ENCODE assay signal across 1 cellular context in the genomic region with DNA sequence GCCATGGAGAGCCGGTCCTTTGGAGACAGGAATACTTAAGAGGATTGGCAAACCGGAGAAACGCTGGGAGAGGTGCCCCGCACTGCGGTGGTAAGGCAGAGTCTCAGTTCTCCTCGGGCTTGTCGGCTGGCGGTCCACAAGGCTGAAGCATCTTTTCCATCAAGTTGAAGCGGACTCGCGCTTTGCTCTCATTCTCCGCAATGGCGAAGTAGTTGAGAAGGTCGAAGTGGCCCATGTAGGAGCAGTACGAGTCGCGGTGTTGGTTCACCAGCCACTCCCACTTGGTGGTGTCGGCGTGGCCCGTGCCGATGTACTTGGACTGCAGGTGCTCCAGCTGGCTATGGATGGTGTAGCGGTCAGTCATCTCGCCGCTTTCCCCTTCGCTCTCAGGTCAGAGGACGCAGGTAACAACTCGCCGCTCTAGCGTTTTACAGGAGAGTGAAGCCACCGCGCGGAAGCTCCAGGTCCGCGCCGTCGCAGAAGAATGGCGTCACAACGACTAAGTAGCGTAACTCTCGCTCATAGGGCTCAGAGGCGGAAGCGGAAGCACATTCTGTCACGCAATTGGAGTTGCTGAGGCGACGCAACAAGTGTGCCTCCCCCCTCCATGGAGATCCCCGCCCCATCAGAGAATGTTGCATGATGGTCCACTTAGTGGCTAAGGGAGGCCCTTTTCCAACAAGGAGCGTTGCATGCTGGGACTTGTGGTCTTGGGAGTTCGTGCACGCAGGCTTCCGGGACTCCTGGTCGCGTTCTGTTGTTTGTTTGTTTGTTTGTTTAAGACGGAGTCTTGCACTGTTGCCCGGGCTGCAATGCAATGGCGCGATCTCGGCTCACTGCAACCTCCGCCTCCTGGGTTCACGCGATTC.
TF ChIP-seq lines count a peak whose summit lies in the region.

A gene (minus strand): TSS at position 440 of the 869 bp plus-strand sequence. CDS start 76 bp downstream, at position 364.

TF ChIP-seq in K562, 482 proteins besides CTCF, POLR2A, EP300 and RAD21 (continued from another document and continues in another):
- TF ChIP-seq, protein P1, sequence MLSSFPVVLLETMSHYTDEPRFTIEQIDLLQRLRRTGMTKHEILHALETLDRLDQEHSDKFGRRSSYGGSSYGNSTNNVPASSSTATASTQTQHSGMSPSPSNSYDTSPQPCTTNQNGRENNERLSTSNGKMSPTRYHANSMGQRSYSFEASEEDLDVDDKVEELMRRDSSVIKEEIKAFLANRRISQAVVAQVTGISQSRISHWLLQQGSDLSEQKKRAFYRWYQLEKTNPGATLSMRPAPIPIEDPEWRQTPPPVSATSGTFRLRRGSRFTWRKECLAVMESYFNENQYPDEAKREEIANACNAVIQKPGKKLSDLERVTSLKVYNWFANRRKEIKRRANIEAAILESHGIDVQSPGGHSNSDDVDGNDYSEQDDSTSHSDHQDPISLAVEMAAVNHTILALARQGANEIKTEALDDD (IDR thresholded peaks at IDR 0.05): no peak
- TF ChIP-seq FOS (IDR thresholded peaks at IDR 0.05; ENCODE audit: extremely low read depth, insufficient read length) (peak; percentile 84), POLR2B (IDR thresholded peaks at IDR 0.05; ENCODE audit: low read depth, partially characterized antibody) (peak; percentile 95), TAL1 (IDR thresholded peaks at IDR 0.05) (no peak), U2AF1 (optimal IDR thresholded peaks at IDR 0.05; ENCODE audit: low read depth, low read length) (no peak), RFX5 (IDR thresholded peaks at IDR 0.05; ENCODE audit: low read depth, low read length) (no peak), CBFB (CRISPR knock-in tag; IDR thresholded peaks at IDR 0.05) (peak; percentile 79; the same call in 1 of the 2 replicates), RUNX1 (IDR thresholded peaks at IDR 0.05; ENCODE audit: low read depth) (no peak), TFAM (CRISPR knock-in tag; conservative IDR thresholded peaks at IDR 0.05) (no peak), TRIM24 (IDR thresholded peaks at IDR 0.05) (no peak), SMARCB1 (IDR thresholded peaks at IDR 0.05; ENCODE audit: insufficient read length, low read depth) (no peak), ZFPM2 (CRISPR knock-in tag; IDR thresholded peaks at IDR 0.05) (no peak), ZNF699 (CRISPR knock-in tag; IDR thresholded peaks at IDR 0.05; ENCODE audit: insufficient replicate concordance) (no peak), FOXK2 (conservative IDR thresholded peaks at IDR 0.05 in 1 of 2, IDR thresholded peaks at IDR 0.05 in 1 of 2; ENCODE audit: low read depth in 2 of 2) (peak; percentile 92 to 95), CXXC5 (CRISPR knock-in tag; IDR thresholded peaks at IDR 0.05) (peak; percentile 99), TCF7 (IDR thresholded peaks at IDR 0.05; ENCODE audit: borderline replicate concordance) (peak; percentile 68; the same call in 1 of the 2 replicates), SMARCC2 (IDR thresholded peaks at IDR 0.05; ENCODE audit: low read depth) (0 out of 2 replicates have a peak, but pooled peaks have one; percentile 41), FOXJ2 (tag; IDR thresholded peaks at IDR 0.05) (peak; percentile 88), SLC30A9 (CRISPR knock-in tag; IDR thresholded peaks at IDR 0.05) (no peak), RAD51 (IDR thresholded peaks at IDR 0.05; ENCODE audit: borderline replicate concordance, low read depth) (no peak), ZFP36 (IDR thresholded peaks at IDR 0.05; ENCODE audit: low read depth, low read length, partially characterized antibody) (no peak), NFXL1 (CRISPR knock-in tag; IDR thresholded peaks at IDR 0.05) (no peak), TCFL5 (CRISPR knock-in tag; conservative IDR thresholded peaks at IDR 0.05) (no peak), KDM5B (IDR thresholded peaks at IDR 0.05; ENCODE audit: insufficient replicate concordance, low read depth, low read length) (peak; percentile 91), PHF20 (IDR thresholded peaks at IDR 0.05; ENCODE audit: partially characterized antibody) (peak; percentile 98), LCOR (CRISPR knock-in tag; IDR thresholded peaks at IDR 0.05) (0 out of 2 replicates have a peak, but pooled peaks have one; percentile 33), DACH1 (IDR thresholded peaks at IDR 0.05; ENCODE audit: partially characterized antibody) (no peak), ZNF347 (CRISPR knock-in tag; IDR thresholded peaks at IDR 0.05; ENCODE audit: low read depth) (no peak)
- TF ChIP-seq, protein P2, sequence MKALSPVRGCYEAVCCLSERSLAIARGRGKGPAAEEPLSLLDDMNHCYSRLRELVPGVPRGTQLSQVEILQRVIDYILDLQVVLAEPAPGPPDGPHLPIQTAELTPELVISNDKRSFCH (CRISPR knock-in tag; IDR thresholded peaks at IDR 0.05): no peak
- TF ChIP-seq, protein P2 (tag; IDR thresholded peaks at IDR 0.05): peak; percentile 59
- TF ChIP-seq, protein P3, sequence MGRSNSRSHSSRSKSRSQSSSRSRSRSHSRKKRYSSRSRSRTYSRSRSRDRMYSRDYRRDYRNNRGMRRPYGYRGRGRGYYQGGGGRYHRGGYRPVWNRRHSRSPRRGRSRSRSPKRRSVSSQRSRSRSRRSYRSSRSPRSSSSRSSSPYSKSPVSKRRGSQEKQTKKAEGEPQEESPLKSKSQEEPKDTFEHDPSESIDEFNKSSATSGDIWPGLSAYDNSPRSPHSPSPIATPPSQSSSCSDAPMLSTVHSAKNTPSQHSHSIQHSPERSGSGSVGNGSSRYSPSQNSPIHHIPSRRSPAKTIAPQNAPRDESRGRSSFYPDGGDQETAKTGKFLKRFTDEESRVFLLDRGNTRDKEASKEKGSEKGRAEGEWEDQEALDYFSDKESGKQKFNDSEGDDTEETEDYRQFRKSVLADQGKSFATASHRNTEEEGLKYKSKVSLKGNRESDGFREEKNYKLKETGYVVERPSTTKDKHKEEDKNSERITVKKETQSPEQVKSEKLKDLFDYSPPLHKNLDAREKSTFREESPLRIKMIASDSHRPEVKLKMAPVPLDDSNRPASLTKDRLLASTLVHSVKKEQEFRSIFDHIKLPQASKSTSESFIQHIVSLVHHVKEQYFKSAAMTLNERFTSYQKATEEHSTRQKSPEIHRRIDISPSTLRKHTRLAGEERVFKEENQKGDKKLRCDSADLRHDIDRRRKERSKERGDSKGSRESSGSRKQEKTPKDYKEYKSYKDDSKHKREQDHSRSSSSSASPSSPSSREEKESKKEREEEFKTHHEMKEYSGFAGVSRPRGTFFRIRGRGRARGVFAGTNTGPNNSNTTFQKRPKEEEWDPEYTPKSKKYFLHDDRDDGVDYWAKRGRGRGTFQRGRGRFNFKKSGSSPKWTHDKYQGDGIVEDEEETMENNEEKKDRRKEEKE (IDR thresholded peaks at IDR 0.05; ENCODE audit: borderline replicate concordance in 1 of 2, control insufficient read depth in 1 of 2, low read depth in 2 of 2, low read length in 1 of 2): no peak
- TF ChIP-seq, protein P4, sequence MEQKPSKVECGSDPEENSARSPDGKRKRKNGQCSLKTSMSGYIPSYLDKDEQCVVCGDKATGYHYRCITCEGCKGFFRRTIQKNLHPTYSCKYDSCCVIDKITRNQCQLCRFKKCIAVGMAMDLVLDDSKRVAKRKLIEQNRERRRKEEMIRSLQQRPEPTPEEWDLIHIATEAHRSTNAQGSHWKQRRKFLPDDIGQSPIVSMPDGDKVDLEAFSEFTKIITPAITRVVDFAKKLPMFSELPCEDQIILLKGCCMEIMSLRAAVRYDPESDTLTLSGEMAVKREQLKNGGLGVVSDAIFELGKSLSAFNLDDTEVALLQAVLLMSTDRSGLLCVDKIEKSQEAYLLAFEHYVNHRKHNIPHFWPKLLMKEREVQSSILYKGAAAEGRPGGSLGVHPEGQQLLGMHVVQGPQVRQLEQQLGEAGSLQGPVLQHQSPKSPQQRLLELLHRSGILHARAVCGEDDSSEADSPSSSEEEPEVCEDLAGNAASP (IDR thresholded peaks at IDR 0.05): no peak
- TF ChIP-seq, protein P5, sequence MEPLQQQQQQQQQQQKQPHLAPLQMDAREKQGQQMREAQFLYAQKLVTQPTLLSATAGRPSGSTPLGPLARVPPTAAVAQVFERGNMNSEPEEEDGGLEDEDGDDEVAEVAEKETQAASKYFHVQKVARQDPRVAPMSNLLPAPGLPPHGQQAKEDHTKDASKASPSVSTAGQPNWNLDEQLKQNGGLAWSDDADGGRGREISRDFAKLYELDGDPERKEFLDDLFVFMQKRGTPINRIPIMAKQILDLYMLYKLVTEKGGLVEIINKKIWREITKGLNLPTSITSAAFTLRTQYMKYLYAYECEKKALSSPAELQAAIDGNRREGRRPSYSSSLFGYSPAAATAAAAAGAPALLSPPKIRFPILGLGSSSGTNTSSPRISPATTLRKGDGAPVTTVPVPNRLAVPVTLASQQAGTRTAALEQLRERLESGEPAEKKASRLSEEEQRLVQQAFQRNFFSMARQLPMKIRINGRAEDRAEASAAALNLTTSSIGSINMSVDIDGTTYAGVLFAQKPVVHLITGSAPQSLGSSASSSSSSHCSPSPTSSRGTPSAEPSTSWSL (CRISPR knock-in tag; IDR thresholded peaks at IDR 0.05; ENCODE audit: borderline replicate concordance): no peak
- TF ChIP-seq, protein P6, sequence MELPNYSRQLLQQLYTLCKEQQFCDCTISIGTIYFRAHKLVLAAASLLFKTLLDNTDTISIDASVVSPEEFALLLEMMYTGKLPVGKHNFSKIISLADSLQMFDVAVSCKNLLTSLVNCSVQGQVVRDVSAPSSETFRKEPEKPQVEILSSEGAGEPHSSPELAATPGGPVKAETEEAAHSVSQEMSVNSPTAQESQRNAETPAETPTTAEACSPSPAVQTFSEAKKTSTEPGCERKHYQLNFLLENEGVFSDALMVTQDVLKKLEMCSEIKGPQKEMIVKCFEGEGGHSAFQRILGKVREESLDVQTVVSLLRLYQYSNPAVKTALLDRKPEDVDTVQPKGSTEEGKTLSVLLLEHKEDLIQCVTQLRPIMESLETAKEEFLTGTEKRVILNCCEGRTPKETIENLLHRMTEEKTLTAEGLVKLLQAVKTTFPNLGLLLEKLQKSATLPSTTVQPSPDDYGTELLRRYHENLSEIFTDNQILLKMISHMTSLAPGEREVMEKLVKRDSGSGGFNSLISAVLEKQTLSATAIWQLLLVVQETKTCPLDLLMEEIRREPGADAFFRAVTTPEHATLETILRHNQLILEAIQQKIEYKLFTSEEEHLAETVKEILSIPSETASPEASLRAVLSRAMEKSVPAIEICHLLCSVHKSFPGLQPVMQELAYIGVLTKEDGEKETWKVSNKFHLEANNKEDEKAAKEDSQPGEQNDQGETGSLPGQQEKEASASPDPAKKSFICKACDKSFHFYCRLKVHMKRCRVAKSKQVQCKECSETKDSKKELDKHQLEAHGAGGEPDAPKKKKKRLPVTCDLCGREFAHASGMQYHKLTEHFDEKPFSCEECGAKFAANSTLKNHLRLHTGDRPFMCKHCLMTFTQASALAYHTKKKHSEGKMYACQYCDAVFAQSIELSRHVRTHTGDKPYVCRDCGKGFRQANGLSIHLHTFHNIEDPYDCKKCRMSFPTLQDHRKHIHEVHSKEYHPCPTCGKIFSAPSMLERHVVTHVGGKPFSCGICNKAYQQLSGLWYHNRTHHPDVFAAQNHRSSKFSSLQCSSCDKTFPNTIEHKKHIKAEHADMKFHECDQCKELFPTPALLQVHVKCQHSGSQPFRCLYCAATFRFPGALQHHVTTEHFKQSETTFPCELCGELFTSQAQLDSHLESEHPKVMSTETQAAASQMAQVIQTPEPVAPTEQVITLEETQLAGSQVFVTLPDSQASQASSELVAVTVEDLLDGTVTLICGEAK (IDR thresholded peaks at IDR 0.05): peak; percentile 92
- TF ChIP-seq, protein P6 (CRISPR knock-in tag; IDR thresholded peaks at IDR 0.05): no peak
- TF ChIP-seq, protein P7, sequence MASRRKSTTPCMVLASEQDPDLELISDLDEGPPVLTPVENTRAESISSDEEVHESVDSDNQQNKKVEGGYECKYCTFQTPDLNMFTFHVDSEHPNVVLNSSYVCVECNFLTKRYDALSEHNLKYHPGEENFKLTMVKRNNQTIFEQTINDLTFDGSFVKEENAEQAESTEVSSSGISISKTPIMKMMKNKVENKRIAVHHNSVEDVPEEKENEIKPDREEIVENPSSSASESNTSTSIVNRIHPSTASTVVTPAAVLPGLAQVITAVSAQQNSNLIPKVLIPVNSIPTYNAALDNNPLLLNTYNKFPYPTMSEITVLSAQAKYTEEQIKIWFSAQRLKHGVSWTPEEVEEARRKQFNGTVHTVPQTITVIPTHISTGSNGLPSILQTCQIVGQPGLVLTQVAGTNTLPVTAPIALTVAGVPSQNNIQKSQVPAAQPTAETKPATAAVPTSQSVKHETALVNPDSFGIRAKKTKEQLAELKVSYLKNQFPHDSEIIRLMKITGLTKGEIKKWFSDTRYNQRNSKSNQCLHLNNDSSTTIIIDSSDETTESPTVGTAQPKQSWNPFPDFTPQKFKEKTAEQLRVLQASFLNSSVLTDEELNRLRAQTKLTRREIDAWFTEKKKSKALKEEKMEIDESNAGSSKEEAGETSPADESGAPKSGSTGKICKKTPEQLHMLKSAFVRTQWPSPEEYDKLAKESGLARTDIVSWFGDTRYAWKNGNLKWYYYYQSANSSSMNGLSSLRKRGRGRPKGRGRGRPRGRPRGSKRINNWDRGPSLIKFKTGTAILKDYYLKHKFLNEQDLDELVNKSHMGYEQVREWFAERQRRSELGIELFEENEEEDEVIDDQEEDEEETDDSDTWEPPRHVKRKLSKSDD (conservative IDR thresholded peaks at IDR 0.05; ENCODE audit: low read length): no peak
